ENCODE assay signal across 8 cellular contexts in genomic region chr2:165015052-165015642, GRCh38. TPM values are rescaled to one million over a fixed set of nuclear protein-coding genes. Genes with fewer than 3 reads are reported as not detected.
DNase-seq lines count a peak whose midpoint lies in the region; ATAC-seq and TF ChIP-seq lines count a peak whose summit lies in the region.

No MANE protein-coding gene starts in this region.

- no peaks in the 10 kb centered on the region for H3K36me3 ChIP-seq in NT2/D1 (ENCODE audit: insufficient read depth, insufficient read length, low read length)
- H3K36me3 ChIP-seq in aorta (ENCODE audit: control insufficient read depth in 1 of 2, insufficient read depth in 2 of 2, low read length in 1 of 2): no peaks in the 10 kb centered on the region

- ATAC-seq in GM19468 (IDR thresholded peaks at IDR 0.05; ENCODE audit: extremely low read depth, unreplicated experiment): peak; percentile 87
- peak; percentile 61 for ATAC-seq in aorta (ENCODE audit: low FRiP score)

- 20 to 21% methylated on average over 4 of the region's 4 CpGs for WGBS in aorta, 2 donors

- intact Hi-C loops in aorta (cut with DNase I): loop anchor here (5.0 kb wide), 3 partner anchors 182 to 277 kb away; partner anchors contain the start of gene SCN3A (in 1 of the 2)

- peak; percentile 73 for DNase-seq in D341Med (ENCODE audit: low spot score)
- DNase-seq in HL-60 (ENCODE audit: low read depth in 1 of 2, low spot score in 1 of 2): peak; percentile 12 to 29
- DNase-seq in NT2/D1 (ENCODE audit: low read depth, low spot score): peak; percentile 56
- DNase-seq in activated T-cell treated with anti-CD3 and anti-CD28 coated beads for 48 hours (ENCODE audit: low read depth): peak; percentile 38
- DNase-seq in fibroblast of the aortic adventitia (ENCODE audit: low read depth): peak; percentile 77
- peak in 41 of 56 donors; percentile 4 to 78 (median 33) for DNase-seq in nucleus accumbens (lab: John Stamatoyannopoulos, UW)
- DNase-seq in aorta: peak; percentile 59 to 85

- no peaks in the 10 kb centered on the region for H3K4me1 ChIP-seq in NT2/D1 (ENCODE audit: insufficient read depth, insufficient read length)
- no peaks in the 10 kb centered on the region for H3K4me1 ChIP-seq in aorta (ENCODE audit: control insufficient read depth in 1 of 2, insufficient read depth in 2 of 2, low read length in 2 of 2)

- H3K4me3 ChIP-seq in HL-60 (replicated peaks; ENCODE audit: insufficient read depth, low read length) (no peak overlapping the region), NT2/D1 (ENCODE audit: insufficient read length, low read depth) (no peak overlapping the region), fibroblast of the aortic adventitia (ENCODE audit: low read depth, low read length) (no peak overlapping the region), aorta (ENCODE audit: low read length in 2 of 2) (no peak overlapping the region)

- TF ChIP-seq CTCF in HL-60 (IDR thresholded peaks at IDR 0.05; ENCODE audit: insufficient read depth, low read length): peak; percentile 88
- peak; percentile 91 for TF ChIP-seq CTCF in fibroblast of the aortic adventitia (IDR thresholded peaks at IDR 0.05; ENCODE audit: insufficient read depth, low read length)

- H3K27ac ChIP-seq in HL-60 (replicated peaks) (no peak overlapping the region), aorta (ENCODE audit: low read depth in 1 of 2, low read length in 2 of 2) (no peak overlapping the region)

- no peak overlapping the region for H3K9ac ChIP-seq in NT2/D1 (ENCODE audit: insufficient read length, low read depth)

- H3K9me3 ChIP-seq in NT2/D1 (ENCODE audit: insufficient read depth, low read length) (no peaks in the 10 kb centered on the region), aorta (ENCODE audit: control insufficient read depth, low read length) (no peaks in the 10 kb centered on the region)

- no peaks in the 10 kb centered on the region for H3K27me3 ChIP-seq in HL-60 (ENCODE audit: insufficient read depth, poor library complexity, severe bottlenecking)
- no peaks in the 10 kb centered on the region for H3K27me3 ChIP-seq in NT2/D1 (ENCODE audit: insufficient read depth, insufficient read length)
- H3K27me3 ChIP-seq in aorta (ENCODE audit: control insufficient read depth in 1 of 2, insufficient read depth in 2 of 2, low read length in 1 of 2): no peaks in the 10 kb centered on the region

RNA-seq across cellular contexts. Expression of gene SLC38A11, which starts 59.8 kb away (rescaled TPM):
- total RNA-seq in fibroblast of the aortic adventitia (ENCODE audit: low replicate concordance) (0.45 TPM in 1 of 2 replicates, not detected in the other), aorta (1 to 10 TPM; 1.1 to 1.4 TPM)
- under 1 TPM in 1 of 2 donors, not detected in 1; 0.63 TPM for polyA plus RNA-seq in aorta

Comparison
In these comparisons a context has a peak if more than half of its experiments do, and no peak if none do; other contexts are left out.
1. DNase-seq: peak in every context shown above with its lines; median percentile 77 in fibroblast of the aortic adventitia; 73 in D341Med; 72 in aorta; 56 in NT2/D1; 38 in activated T-cell treated with anti-CD3 and anti-CD28 coated beads for 48 hours; 33 in nucleus accumbens; 20 in HL-60.